Comparison of ENCODE assay signal across 8 cellular contexts in the genomic region with DNA sequence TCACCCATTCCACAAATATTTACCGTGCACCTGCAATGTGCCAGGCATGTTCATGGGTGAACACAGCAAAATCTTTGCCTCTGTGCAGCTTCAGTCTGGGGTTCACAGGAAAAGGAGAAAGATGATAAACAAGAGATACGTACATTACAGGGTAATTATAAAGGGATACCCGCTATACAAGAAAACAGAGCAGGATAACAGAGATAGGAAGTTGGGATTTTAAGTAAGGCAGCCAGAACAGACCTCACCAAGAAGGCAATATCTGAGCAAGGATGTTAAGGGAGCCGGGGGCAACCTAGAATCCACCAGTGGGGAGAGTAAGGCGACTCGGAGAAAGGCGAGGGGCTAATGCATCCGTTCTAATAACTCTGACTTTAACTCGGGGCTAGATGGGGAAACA. TPM values are rescaled to one million over a fixed set of nuclear protein-coding genes. Genes with fewer than 3 reads are reported as not detected.
DNase-seq lines count a peak whose midpoint lies in the region; ATAC-seq, FAIRE-seq and TF ChIP-seq lines count a peak whose summit lies in the region.

No MANE protein-coding gene starts in this region.

- H3K36me3 ChIP-seq in PC-3 (ENCODE audit: low read depth, low read length) (peaks cover 4% of the 10 kb centered on the region; the same call in 1 of the 2 replicates), endocrine pancreas (ENCODE audit: control insufficient read depth, insufficient read depth, low read length) (no peaks in the 10 kb centered on the region), pancreas (no peaks in the 10 kb centered on the region)

- H3K4me1 ChIP-seq in A549 (peaks cover 20% of the 10 kb centered on the region), PC-3 (ENCODE audit: insufficient read depth, low read length) (peaks cover 29% of the 10 kb centered on the region), endocrine pancreas (ENCODE audit: control insufficient read depth, insufficient read depth, low read length) (no peaks in the 10 kb centered on the region), pancreas (peaks cover 5 to 19% (median 11%) of the 10 kb centered on the region in 3 donors)

- peak overlapping the region; percentile 76 for H3K4me3 ChIP-seq in A549
- peak overlapping the region; percentile 83 for H3K4me3 ChIP-seq in PC-3 (ENCODE audit: low read length)
- H3K4me3 ChIP-seq in endocrine pancreas (ENCODE audit: control insufficient read depth, insufficient read depth, low read length) = peak overlapping the region; percentile 94
- H3K4me3 ChIP-seq in pancreas = peak overlapping the region; percentile 12 to 99 (median 58)

- under 1% methylated on average over 9 of the region's 9 CpGs for WGBS in A549 (ENCODE audit: missing lambda C conversion rate)
- WGBS in pancreas, 2 donors = 2 to 3% methylated on average over 9 of the region's 9 CpGs

- no peak for DNase-seq in A549 (ENCODE audit: low read depth in 1 of 2, low spot score in 1 of 2)
- no peak for DNase-seq in PC-3
- no peak for DNase-seq in pancreas
- DNase-seq in erythroblast (lab: John Stamatoyannopoulos, UW) = no peak
- no peak for DNase-seq in activated CD4-positive, alpha-beta T cell treated with anti-CD3 and anti-CD28 coated beads, Interleukin-2, amount 50 U/mL, for 4 hours

- H3K9me2 ChIP-seq in PC-3 (replicated peaks; ENCODE audit: low read length) = no peaks in the 10 kb centered on the region

- H3F3A ChIP-seq in PC-3 (ENCODE audit: low read length, unreplicated experiment) = no peaks in the 10 kb centered on the region

- H3K79me2 ChIP-seq in PC-3 (ENCODE audit: low read length) = peaks cover 42% of the 10 kb centered on the region

- FAIRE-seq in A549 (lab: Jason Lieb, UNC) (no peak), pancreas (lab: Jason Lieb, UNC) (no peak)

- no peak for TF ChIP-seq POLR2A in A549 (IDR thresholded peaks at IDR 0.05; ENCODE audit: low read length)
- TF ChIP-seq POLR2A in erythroblast (IDR thresholded peaks at IDR 0.05; ENCODE audit: low read length) = no peak

- ATAC-seq in A549 (peak in 1 of 2 experiments; percentile 3; a peak in 1 of 6 replicates), GM21390 (IDR thresholded peaks at IDR 0.05; ENCODE audit: unreplicated experiment) (peak; percentile 3), PC-3 (peak; percentile 0; the same call in 1 of the 2 replicates), pancreas (peak in 2 of 4 donors; percentile 0 to 1), HG02759 (IDR thresholded peaks at IDR 0.05; ENCODE audit: unreplicated experiment) (no peak)

- H2AFZ ChIP-seq in PC-3 (ENCODE audit: low read length) = peak overlapping the region; percentile 76

- H3K9ac ChIP-seq in PC-3 (ENCODE audit: low read length) (peak overlapping the region; percentile 75), endocrine pancreas (ENCODE audit: control insufficient read depth, insufficient read depth, low read length) (peak overlapping the region; percentile 84)

- H3K27ac ChIP-seq in A549 = peak overlapping the region; percentile 93 to 94
- H3K27ac ChIP-seq in PC-3 (ENCODE audit: low read length) = 0 out of 2 replicates have a peak overlapping the region, but pooled peaks have one; percentile 27
- H3K27ac ChIP-seq in pancreas = peak overlapping the region in 2 of 4 donors; percentile 82 to 99

- TF ChIP-seq RAD21 in A549 (conservative IDR thresholded peaks at IDR 0.05 in 1 of 2, IDR thresholded peaks at IDR 0.05 in 1 of 2) = no peak

- TF ChIP-seq CTCF in A549 (IDR thresholded peaks at IDR 0.05) (no peak), PC-3 (conservative IDR thresholded peaks at IDR 0.05; ENCODE audit: low read depth, low read length) (no peak), pancreas (IDR thresholded peaks at IDR 0.05) (no peak)

- BruUV-seq in PC-3 (replicated peaks; lab: Mats Ljungman, UMichigan) = TSS peak; percentile 75

- POLR2A ChIA-PET in A549 (lab: Yijun Ruan, JAX) (interaction anchor here (1.3 kb wide), 1 partner anchor 59 kb away, joined by 3 read pairs; no protein-coding TSS in a partner anchor), PC-3 (lab: Charles Lee; ENCODE audit: unreplicated experiment) (interaction anchor here (0.6 kb wide), 1 partner anchor 41 kb away, joined by 3 read pairs; no protein-coding TSS in a partner anchor)

- CTCF ChIA-PET in A549 (lab: Yijun Ruan, JAX) = no interaction called here
- CTCF ChIA-PET in PC-3 (lab: Charles Lee) = no interaction called here

- H3K4me2 ChIP-seq in A549 = peak overlapping the region; percentile 86
- H3K4me2 ChIP-seq in PC-3 (ENCODE audit: low read length) = peak overlapping the region; percentile 92

- peaks cover 33% of the 10 kb centered on the region for H4K20me1 ChIP-seq in PC-3 (ENCODE audit: low read length)

- no peaks in the 10 kb centered on the region for H3K9me3 ChIP-seq in A549
- H3K9me3 ChIP-seq in PC-3 (ENCODE audit: low read length) = no peaks in the 10 kb centered on the region
- no peaks in the 10 kb centered on the region for H3K9me3 ChIP-seq in endocrine pancreas (ENCODE audit: control insufficient read depth, low read length)
- no peaks in the 10 kb centered on the region for H3K9me3 ChIP-seq in pancreas

- H3K27me3 ChIP-seq in PC-3 (ENCODE audit: low read length) (no peaks in the 10 kb centered on the region), endocrine pancreas (ENCODE audit: control insufficient read depth, insufficient read depth, low read length) (no peaks in the 10 kb centered on the region), pancreas (no peaks in the 10 kb centered on the region)

- no peak for TF ChIP-seq EP300 in A549 (IDR thresholded peaks at IDR 0.05)

- intact Hi-C loops in PC-3 (cut with micrococcal nuclease) (no loop called here), pancreas (cut with DNase I) (no loop called here)

TF ChIP-seq in A549, 52 proteins besides CTCF, POLR2A, EP300 and RAD21:
- no peak for TF ChIP-seq FOSB (CRISPR knock-in tag; IDR thresholded peaks at IDR 0.05)
- TF ChIP-seq, protein P1, sequence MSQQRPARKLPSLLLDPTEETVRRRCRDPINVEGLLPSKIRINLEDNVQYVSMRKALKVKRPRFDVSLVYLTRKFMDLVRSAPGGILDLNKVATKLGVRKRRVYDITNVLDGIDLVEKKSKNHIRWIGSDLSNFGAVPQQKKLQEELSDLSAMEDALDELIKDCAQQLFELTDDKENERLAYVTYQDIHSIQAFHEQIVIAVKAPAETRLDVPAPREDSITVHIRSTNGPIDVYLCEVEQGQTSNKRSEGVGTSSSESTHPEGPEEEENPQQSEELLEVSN (IDR thresholded peaks at IDR 0.05; ENCODE audit: borderline replicate concordance, low read depth) = 0 out of 2 replicates have a peak, but pooled peaks have one; percentile 16

RNA-seq across cellular contexts. Expression of a gene that starts 0.8 kb away (rescaled TPM):
- polyA plus RNA-seq in A549 (2011; rRNA removed) (195 and 207 TPM in 2 replicates), A549 (2017; fragmentation: RNase III; extraction: RNeasy Plus Mini Kit Qiagen cat#74134 plus additional on column Dnase treatment) (136 to 141 TPM (median 140 TPM) in 3 replicates), pancreas (10 to 100 TPM; 19.5 to 28.9 TPM)
- polyA plus RNA-seq in A549 (2012; cell fraction: cytosol; rRNA removed) = 64.1 and 82.0 TPM in 2 replicates
- polyA plus RNA-seq in A549 (2012; cell fraction: nucleus; rRNA removed) = 28.7 and 45.4 TPM in 2 replicates
- polyA minus RNA-seq in A549 (2011; rRNA and poly(A)+ RNA removed) = 322 and 348 TPM in 2 replicates
- total RNA-seq in PC-3 (2014; rRNA removed) (67.9 and 74.6 TPM in 2 replicates), pancreas (10 to 100 TPM; 50.3 to 81.2 (median 66.9) TPM)
